ENCODE assay signal across 27 cellular contexts in the genomic region with DNA sequence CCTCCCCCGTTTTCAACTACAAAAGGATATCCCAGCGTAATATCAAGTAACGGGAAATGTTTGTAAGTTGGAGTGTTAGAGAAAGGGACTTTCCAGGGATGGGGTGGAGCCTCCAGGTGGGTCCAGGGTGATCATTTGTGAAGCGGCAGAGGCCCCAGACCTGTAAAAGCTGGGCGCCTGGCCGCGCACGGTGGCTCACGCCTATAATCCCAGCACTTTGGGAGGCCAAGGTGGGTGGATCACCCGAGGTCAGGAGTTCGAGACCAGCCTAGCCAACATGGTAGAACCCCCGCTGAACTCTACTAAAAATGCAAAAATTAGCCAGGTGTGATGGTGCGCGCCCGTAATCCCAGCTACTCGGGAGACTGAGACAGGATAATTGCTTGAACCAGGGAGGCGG. TPM values are rescaled to one million over a fixed set of nuclear protein-coding genes. Genes with fewer than 3 reads are reported as not detected.
"Had no signal": no experiment of that assay in that cellular context is flagged by ENCODE, and none has a peak within 500 bp of the region (broad histone marks: within the 10 kb centered on the region; RNA-seq: fewer than 3 reads in every experiment).

No MANE protein-coding gene starts in this region.

- DNase-seq: activated CD4-positive, alpha-beta T cell treated with anti-CD3 and anti-CD28 coated beads for 4 hours; activated CD4-positive, alpha-beta T cell treated with anti-CD3 and anti-CD28 coated beads, Interleukin-2, amount 50 U/mL, for 4 hours; activated CD4-positive, CD25-positive, alpha-beta regulatory T cell; activated naive CD4-positive, alpha-beta T cell; activated T-cell treated with anti-CD3 and anti-CD28 coated beads for 4 hours; activated T-cell treated with anti-CD3 and anti-CD28 coated beads, Interleukin-2, amount 50 U/mL, for 72 hours; endodermal cell; heart left ventricle; hypothalamus; immature natural killer cell; kidney; left ventricle myocardium inferior; naive B cell; occipital lobe; psoas muscle; spleen; stimulated activated CD4-positive, alpha-beta T cell treated with anti-CD3 and anti-CD28 coated beads, Interleukin-2, amount 100 ng/mL, for 48 hours; stimulated activated naive CD8-positive, alpha-beta T cell treated with anti-CD3 and anti-CD28 coated beads, Interleukin-15, Interleukin-2, amounts not matched to agents 100 U/mL and 50 U/mL, for 24 hours; T-helper 1 cell; testis had no signal

- ATAC-seq: activated naive CD4-positive, alpha-beta T cell treated with anti-CD3 and anti-CD28 coated beads, Interleukin-2, amount 50 U/mL, for 72 hours; activated T-cell treated with anti-CD3 and anti-CD28 coated beads, Interleukin-2, amount 50 U/mL, for 72 hours; heart left ventricle; psoas muscle; stimulated activated naive CD8-positive, alpha-beta T cell treated with anti-CD3 and anti-CD28 coated beads, Interleukin-15, Interleukin-2, amounts not matched to agents 100 U/mL and 50 U/mL, for 24 hours had no signal

- H3K27ac ChIP-seq: breast epithelium, foreskin keratinocyte, heart left ventricle, left ventricle myocardium inferior, parathyroid adenoma, psoas muscle, spleen, testis had no signal

- H3K4me1 ChIP-seq: breast epithelium, foreskin keratinocyte, heart left ventricle, left ventricle myocardium inferior, parathyroid adenoma, psoas muscle, spleen, testis had no signal

- H3K27me3 ChIP-seq: breast epithelium, testis had no signal

- H3K4me3 ChIP-seq: breast epithelium, heart left ventricle, left ventricle myocardium inferior, psoas muscle, spleen, testis had no signal

- H3K36me3 ChIP-seq: breast epithelium, heart left ventricle, left ventricle myocardium inferior, spleen had no signal

- H3K9me3 ChIP-seq: breast epithelium, heart left ventricle, left ventricle myocardium inferior, psoas muscle, testis had no signal

RNA-seq across cellular contexts. Expression of gene PLEKHD1, which starts 35.2 kb away (rescaled TPM):
- total RNA-seq: esophagus mucosa, foreskin keratinocyte, lung microvascular endothelial cell had no signal

RNA-seq across cellular contexts. Expression of gene CCDC177, which starts 55.0 kb away (rescaled TPM):
- total RNA-seq: activated naive CD4-positive, alpha-beta T cell treated with anti-CD3 and anti-CD28 coated beads, Interleukin-2, amount 50 U/mL, for 72 hours; activated T-cell treated with anti-CD3 and anti-CD28 coated beads, Interleukin-2, amount 50 U/mL, for 72 hours; esophagus mucosa; foreskin keratinocyte; heart left ventricle; kidney; left ventricle myocardium inferior; lung microvascular endothelial cell; psoas muscle; spleen; ureter had no signal
